ENCODE assay signal across 13 cellular contexts in genomic region chr12:110590059-110590458, GRCh38. TPM values are rescaled to one million over a fixed set of nuclear protein-coding genes. Genes with fewer than 3 reads are reported as not detected.
DNase-seq lines count a peak whose midpoint lies in the region; ATAC-seq and TF ChIP-seq lines count a peak whose summit lies in the region.
"Had no signal": no experiment of that assay in that cellular context is flagged by ENCODE, and none has a peak within 500 bp of the region (broad histone marks: within the 10 kb centered on the region; RNA-seq: fewer than 3 reads in every experiment).

No MANE protein-coding gene starts in this region.

- ATAC-seq in CD4-positive, alpha-beta T cell (ENCODE audit: poor library complexity): no peak
- ATAC-seq: Panc1 had no signal

- WGBS in spleen, 5 donors: 85 to 100% (median 96%) methylated on average over 1 of the region's 1 CpG

- H3F3A ChIP-seq in Loucy (ENCODE audit: low read depth): no peaks in the 10 kb centered on the region

- H3K4me2 ChIP-seq in Loucy (ENCODE audit: low read depth, low read length, poor library complexity, severe bottlenecking): no peak overlapping the region

- no peak overlapping the region for H3K4me3 Mint-ChIP-seq in CD4-positive, alpha-beta T cell
- H3K4me3 Mint-ChIP-seq: activated CD8-positive, alpha-beta memory T cell treated with anti-CD3 and anti-CD28 coated beads, Interleukin-2, amount 10 ng/mL, durations not matched to agents 7 days and 5 days had no signal

- no peaks in the 10 kb centered on the region for H3K27me3 ChIP-seq in CD4-positive, alpha-beta T cell (ENCODE audit: control insufficient read depth, insufficient read depth, low read length)
- H3K27me3 ChIP-seq in Loucy (ENCODE audit: insufficient read depth, low read length, poor library complexity, severe bottlenecking) (no peaks in the 10 kb centered on the region), spleen (replicated peaks in 1 of 7) (no peaks in the 10 kb centered on the region), HAP-1 (ENCODE audit: low read depth) (no peaks in the 10 kb centered on the region)
- H3K27me3 ChIP-seq in effector memory CD4-positive, alpha-beta T cell (replicated peaks; ENCODE audit: control insufficient read depth, insufficient read depth, low read length, poor library complexity, severe bottlenecking): no peaks in the 10 kb centered on the region
- H3K27me3 ChIP-seq: ascending aorta had no signal

- H3K9me2 ChIP-seq in Loucy (replicated peaks; ENCODE audit: low read depth, low read length): no peaks in the 10 kb centered on the region

- no peaks in the 10 kb centered on the region for H3K9me3 ChIP-seq in CD4-positive, alpha-beta T cell (ENCODE audit: control insufficient read depth, low read length)
- H3K9me3 ChIP-seq in Loucy (ENCODE audit: insufficient read depth, low read depth, low read length) (no peaks in the 10 kb centered on the region), spleen (no peaks in the 10 kb centered on the region), HAP-1 (no peaks in the 10 kb centered on the region)
- H3K9me3 ChIP-seq in effector memory CD4-positive, alpha-beta T cell (ENCODE audit: control insufficient read depth, low read length): no peaks in the 10 kb centered on the region
- H3K9me3 ChIP-seq: ascending aorta had no signal

- in situ Hi-C loops in HAP-1 (cut with MboI; ENCODE audit: low sequenced_read_pairs): no loop called here

- no peak for TF ChIP-seq POLR2A in spleen (IDR thresholded peaks at IDR 0.05)

- no peak overlapping the region for H3K9ac ChIP-seq in Loucy (ENCODE audit: low read depth, low read length, poor library complexity, severe bottlenecking)

- CTCF ChIA-PET in CD4-positive, alpha-beta T cell (lab: Charles Lee): interaction anchor here (1.1 to 2.5 kb wide), 4 partner anchors 10 to 140 kb away, joined by 3 to 12 read pairs (median 8); partner anchors contain the start of genes ARPC3 and FAM216A

- H3K27ac Mint-ChIP-seq in CD4-positive, alpha-beta T cell: peak overlapping the region; percentile 96

- peaks cover 9% of the 10 kb centered on the region for H3K4me1 ChIP-seq in Loucy (ENCODE audit: insufficient read depth, low read length, poor library complexity, severe bottlenecking)
- peaks cover 17% of the 10 kb centered on the region for H3K4me1 ChIP-seq in effector memory CD4-positive, alpha-beta T cell (ENCODE audit: control insufficient read depth, insufficient read depth, low read length, poor library complexity, severe bottlenecking)
- H3K4me1 ChIP-seq in spleen: peaks cover 6 to 62% (median 33%) of the 10 kb centered on the region in 6 donors
- peaks cover 13% of the 10 kb centered on the region for H3K4me1 ChIP-seq in HAP-1

- peaks cover 36% of the 10 kb centered on the region for H3K4me1 Mint-ChIP-seq in CD4-positive, alpha-beta T cell (ENCODE audit: low read depth)

- TF ChIP-seq CTCF in CD4-positive, alpha-beta T cell (IDR thresholded peaks at IDR 0.05): no peak
- TF ChIP-seq CTCF in Loucy (conservative IDR thresholded peaks at IDR 0.05; ENCODE audit: low read length) (no peak), spleen (IDR thresholded peaks at IDR 0.05 in 8 of 11, conservative IDR thresholded peaks at IDR 0.05 in 3 of 11) (no peak)

- peaks cover 2% of the 10 kb centered on the region for H3K9me3 Mint-ChIP-seq in CD4-positive, alpha-beta T cell

- H2AFZ ChIP-seq in Loucy (ENCODE audit: low read length): peak overlapping the region; percentile 35

- H3K27ac ChIP-seq in CD4-positive, alpha-beta T cell (ENCODE audit: low read depth, low read length): peak overlapping the region; percentile 68
- H3K27ac ChIP-seq in effector memory CD4-positive, alpha-beta T cell (ENCODE audit: insufficient read depth, low read length, poor library complexity, severe bottlenecking): peak overlapping the region; percentile 56
- H3K27ac ChIP-seq in spleen: peak overlapping the region; percentile 43 to 90 (median 84)

- no peaks in the 10 kb centered on the region for H3K36me3 Mint-ChIP-seq in CD4-positive, alpha-beta T cell (ENCODE audit: low read depth)
- H3K36me3 Mint-ChIP-seq: activated CD8-positive, alpha-beta memory T cell treated with anti-CD3 and anti-CD28 coated beads, Interleukin-2, amount 10 ng/mL, durations not matched to agents 7 days and 5 days had no signal

- no peaks in the 10 kb centered on the region for H3K79me2 ChIP-seq in Loucy (ENCODE audit: insufficient read depth, low read length)

- DNase-seq in CD4-positive, alpha-beta T cell: no peak
- DNase-seq in effector memory CD4-positive, alpha-beta T cell: no peak
- DNase-seq in spleen (no peak), ecto neural progenitor cell (ENCODE audit: low spot score) (no peak), NCI-H2081 (lab: John Stamatoyannopoulos, UW) (no peak), HAP-1 (ENCODE audit: low spot score in 2 of 2) (no peak)
- DNase-seq: activated CD8-positive, alpha-beta memory T cell treated with anti-CD3 and anti-CD28 coated beads, Interleukin-2, amount 10 ng/mL, durations not matched to agents 7 days and 5 days; Karpas-422; NCI-H1436 treated with DMSO at 0.1 percent for 48 hours; NCI-H510A treated with DMSO at 0.1 percent for 48 hours had no signal

- no peaks in the 10 kb centered on the region for H4K20me1 ChIP-seq in Loucy (ENCODE audit: insufficient read depth, low read length, poor library complexity, severe bottlenecking)

- POLR2A ChIA-PET in CD4-positive, alpha-beta T cell (lab: Charles Lee): interaction anchor here (0.6 to 1.7 kb wide), 5 partner anchors 9 to 207 kb away, joined by 3 to 8 read pairs (median 6); partner anchors contain the start of genes FAM216A, GPN3, RAD9B and TCTN1

- no peaks in the 10 kb centered on the region for H3K27me3 Mint-ChIP-seq in CD4-positive, alpha-beta T cell
- H3K27me3 Mint-ChIP-seq: activated CD8-positive, alpha-beta memory T cell treated with anti-CD3 and anti-CD28 coated beads, Interleukin-2, amount 10 ng/mL, durations not matched to agents 7 days and 5 days had no signal

- no peak overlapping the region for H3K4me3 ChIP-seq in Loucy (ENCODE audit: low read length, poor library complexity, severe bottlenecking)
- H3K4me3 ChIP-seq in effector memory CD4-positive, alpha-beta T cell (ENCODE audit: insufficient read depth, low read depth, low read length, poor library complexity, severe bottlenecking): no peak overlapping the region
- peak overlapping the region in 1 of 8 donors; percentile 56 for H3K4me3 ChIP-seq in spleen
- H3K4me3 ChIP-seq in HAP-1: no peak overlapping the region
- H3K4me3 ChIP-seq: ascending aorta had no signal

- no peaks in the 10 kb centered on the region for H3K36me3 ChIP-seq in Loucy (ENCODE audit: insufficient read depth, low read length)
- H3K36me3 ChIP-seq in effector memory CD4-positive, alpha-beta T cell (ENCODE audit: control insufficient read depth, insufficient read depth, low read length): no peaks in the 10 kb centered on the region
- no peaks in the 10 kb centered on the region for H3K36me3 ChIP-seq in spleen
- no peaks in the 10 kb centered on the region for H3K36me3 ChIP-seq in HAP-1 (replicated peaks)
- H3K36me3 ChIP-seq: ascending aorta had no signal

- intact Hi-C loops in CD4-positive, alpha-beta T cell (cut with DNase I, micrococcal nuclease): no loop called here
- intact Hi-C loops in spleen (cut with DNase I; ENCODE audit: low total_unique reads): no loop called here

RNA-seq across cellular contexts. Expression of gene PPTC7, which starts 6.9 kb away (rescaled TPM):
- total RNA-seq in CD4-positive, alpha-beta T cell: 10 to 100 TPM; 53.8 to 54.8 TPM
- total RNA-seq in spleen: 10 to 100 TPM; 20.1 to 27.3 (median 26.5) TPM
- 1 to 10 TPM; 7.5 to 9.9 (median 8.3) TPM for polyA plus RNA-seq in spleen

RNA-seq across cellular contexts. Expression of gene TCTN1, which starts 23.9 kb away (rescaled TPM):
- 1 to 10 TPM; 5.0 to 5.5 TPM for total RNA-seq in CD4-positive, alpha-beta T cell
- total RNA-seq in spleen: 10 to 100 TPM; 14.8 to 30.8 (median 24.5) TPM
- polyA plus RNA-seq in spleen: 10 to 100 TPM in 2 of 3 donors, 1 to 10 TPM in 1; 8.4 to 21.0 (median 14.7) TPM
